In genomic region chr3:33313331-33313730, GRCh38 we compare ENCODE assay signal across 20 cellular contexts. TPM values are rescaled to one million over a fixed set of nuclear protein-coding genes. Genes with fewer than 3 reads are reported as not detected.
DNase-seq lines count a peak whose midpoint lies in the region; ATAC-seq lines count a peak whose summit lies in the region.
"Had no signal": no experiment of that assay in that cellular context is flagged by ENCODE, and none has a peak within 500 bp of the region (broad histone marks: within the 10 kb centered on the region; RNA-seq: fewer than 3 reads in every experiment).

No MANE protein-coding gene starts in this region.

- ATAC-seq in HG03175 (IDR thresholded peaks at IDR 0.05; ENCODE audit: unreplicated experiment): no peak
- ATAC-seq in HG03025 (IDR thresholded peaks at IDR 0.05; ENCODE audit: low FRiP score, unreplicated experiment): no peak
- ATAC-seq: left cardiac atrium; stimulated activated naive CD8-positive, alpha-beta T cell treated with anti-CD3 and anti-CD28 coated beads, Interleukin-15, amount 100 ng/mL, for 72 hours; T-helper 17 cell had no signal

- DNase-seq in Daoy (ENCODE audit: low read depth) (peak; percentile 23), LHCN-M2 (ENCODE audit: low read depth) (peak; percentile 47), brain pericyte (ENCODE audit: low read depth, low spot score) (peak; percentile 43), kidney tubule cell (ENCODE audit: low spot score) (peak; percentile 65), dermis blood vessel endothelial cell (no peak), dedifferentiated amniotic fluid mesenchymal stem cell (ENCODE audit: extremely low spot score) (no peak)
- DNase-seq: activated naive CD8-positive, alpha-beta T cell treated with anti-CD3 and anti-CD28 coated beads for 36 hours; activated T-cell treated with anti-CD3 and anti-CD28 coated beads for 4 hours; CD4-positive, alpha-beta memory T cell; GOT3; left cardiac atrium; mammary epithelial cell; MV-4-11; NCI-H146; NCI-H446 treated with DMSO at 0.1 percent for 48 hours; stimulated activated naive CD8-positive, alpha-beta T cell treated with anti-CD3 and anti-CD28 coated beads, Interleukin-15, amount 100 ng/mL, for 72 hours; T-helper 17 cell; thyroid gland had no signal

RNA-seq across cellular contexts. Expression of gene FBXL2, which starts 36.1 kb away (rescaled TPM):
- total RNA-seq in Daoy (2014; rRNA removed; shearing (Covaris generic)): 2.6 and 3.7 TPM in 2 replicates
- total RNA-seq in LHCN-M2 (2014; rRNA removed): 21.9 and 27.8 TPM in 2 replicates
- 17.7 TPM for polyA plus RNA-seq in LHCN-M2 (2012)
- 23.1 and 25.4 TPM in 2 replicates for total RNA-seq in dermis blood vessel endothelial cell
- total RNA-seq: activated naive CD8-positive, alpha-beta T cell treated with anti-CD3 and anti-CD28 coated beads for 36 hours; CD4-positive, alpha-beta memory T cell; T-helper 17 cell had no signal

Comparison
In these comparisons a context has a peak if more than half of its experiments do, and no peak if none do; other contexts are left out.
1. DNase-seq: peak in Daoy (single experiment), LHCN-M2 (single experiment), brain pericyte (single experiment) and kidney tubule cell (single experiment); none in dermis blood vessel endothelial cell (single experiment) and dedifferentiated amniotic fluid mesenchymal stem cell (single experiment).